ENCODE assay signal across 22 cellular contexts in genomic region chr10:110423650-110424049, GRCh38.
DNase-seq lines count a peak whose midpoint lies in the region; ATAC-seq, FAIRE-seq and TF ChIP-seq lines count a peak whose summit lies in the region.
"Had no signal": no experiment of that assay in that cellular context is flagged by ENCODE, and none has a peak within 500 bp of the region (broad histone marks: within the 10 kb centered on the region; RNA-seq: fewer than 3 reads in every experiment).

No MANE protein-coding gene starts in this region.

- FAIRE-seq in GM19239 (lab: Jason Lieb, UNC): no peak
- FAIRE-seq: small intestine had no signal

- TF ChIP-seq CTCF in GM12865 (IDR thresholded peaks at IDR 0.05; ENCODE audit: insufficient read depth, low read depth, low read length, missing control alignments): no peak
- TF ChIP-seq CTCF in MM.1S (IDR thresholded peaks at IDR 0.05; ENCODE audit: low read length): no peak
- no peak for TF ChIP-seq CTCF in lower lobe of right lung (IDR thresholded peaks at IDR 0.05)

- peak overlapping the region; percentile 21; the same call in 1 of the 2 replicates for H2AFZ ChIP-seq in MM.1S (ENCODE audit: low read length)
- H2AFZ ChIP-seq: hepatocyte had no signal

- peaks cover 68% of the 10 kb centered on the region for H3K4me1 Mint-ChIP-seq in activated T-helper 2 cell treated with anti-CD3 and anti-CD28 coated beads, Interferon-gamma antibody, Interleukin-2, Interleukin-4, amounts not matched to agents 10 μg/mL and 5 μg/mL and 100 μg/mL, durations not matched to agents 14 hours and 24 hours and 36 hours (ENCODE audit: low read depth)

- peak overlapping the region; percentile 38 for H3K27ac Mint-ChIP-seq in activated T-helper 2 cell treated with anti-CD3 and anti-CD28 coated beads, Interferon-gamma antibody, Interleukin-2, Interleukin-4, amounts not matched to agents 10 μg/mL and 5 μg/mL and 100 μg/mL, durations not matched to agents 14 hours and 24 hours and 36 hours
- H3K27ac Mint-ChIP-seq: activated B cell treated with CpG ODN at 0.5 μM for 24 hours; activated naive CD8-positive, alpha-beta T cell treated with anti-CD3 and anti-CD28 coated beads, Interleukin-2, amount 10 ng/mL, durations not matched to agents 7 days and 5 days; naive thymus-derived CD4-positive, alpha-beta T cell; T-helper 17 cell had no signal

- H3K27me3 ChIP-seq in MM.1S (replicated peaks; ENCODE audit: insufficient read depth, low read length) (no peaks in the 10 kb centered on the region), lower lobe of right lung (ENCODE audit: low read depth) (no peaks in the 10 kb centered on the region)
- H3K27me3 ChIP-seq: hepatocyte had no signal

- H3K4me3 Mint-ChIP-seq in activated T-helper 2 cell treated with anti-CD3 and anti-CD28 coated beads, Interferon-gamma antibody, Interleukin-2, Interleukin-4, amounts not matched to agents 10 μg/mL and 5 μg/mL and 100 μg/mL, durations not matched to agents 14 hours and 24 hours and 36 hours (ENCODE audit: low read depth): no peak overlapping the region
- H3K4me3 Mint-ChIP-seq: activated B cell treated with CpG ODN at 0.5 μM for 24 hours; activated naive CD8-positive, alpha-beta T cell treated with anti-CD3 and anti-CD28 coated beads, Interleukin-2, amount 10 ng/mL, durations not matched to agents 7 days and 5 days; activated T-helper 1 cell treated with anti-CD3 and anti-CD28 coated beads, Interleukin-12 subunit alpha, Interleukin-12 subunit beta, Interleukin-2, Interleukin-4 antibody, amounts not matched to agents 30 ng/mL and 10 ng/mL and 1 ng/mL, durations not matched to agents 14 hours and 24 hours and 36 hours; naive thymus-derived CD4-positive, alpha-beta T cell; T-helper 17 cell had no signal

- H3K4me3 ChIP-seq in GM12865 (ENCODE audit: low read depth, low read length) (no peak overlapping the region), MM.1S (ENCODE audit: low read length) (peak overlapping the region; percentile 19; the same call in 1 of the 2 replicates), lower lobe of right lung (no peak overlapping the region)
- H3K4me3 ChIP-seq: hepatocyte had no signal

- no peaks in the 10 kb centered on the region for H3K36me3 Mint-ChIP-seq in activated T-helper 2 cell treated with anti-CD3 and anti-CD28 coated beads, Interferon-gamma antibody, Interleukin-2, Interleukin-4, amounts not matched to agents 10 μg/mL and 5 μg/mL and 100 μg/mL, durations not matched to agents 14 hours and 24 hours and 36 hours (ENCODE audit: low read depth)
- H3K36me3 Mint-ChIP-seq: activated naive CD8-positive, alpha-beta T cell treated with anti-CD3 and anti-CD28 coated beads, Interleukin-2, amount 10 ng/mL, durations not matched to agents 7 days and 5 days had no signal

- no peaks in the 10 kb centered on the region for H3K36me3 ChIP-seq in MM.1S (replicated peaks; ENCODE audit: insufficient read depth, low read length)
- no peaks in the 10 kb centered on the region for H3K36me3 ChIP-seq in lower lobe of right lung

- no peaks in the 10 kb centered on the region for H3K27me3 Mint-ChIP-seq in activated T-helper 2 cell treated with anti-CD3 and anti-CD28 coated beads, Interferon-gamma antibody, Interleukin-2, Interleukin-4, amounts not matched to agents 10 μg/mL and 5 μg/mL and 100 μg/mL, durations not matched to agents 14 hours and 24 hours and 36 hours (ENCODE audit: low read depth)
- H3K27me3 Mint-ChIP-seq: T-helper 17 cell had no signal

- 0 out of 2 replicates have a peak, but pooled peaks cover 3% of the 10 kb centered on the region for H3K79me2 ChIP-seq in MM.1S (ENCODE audit: low read length)
- H3K79me2 ChIP-seq: hepatocyte had no signal

- intact Hi-C loops in activated T-helper 2 cell treated with anti-CD3 and anti-CD28 coated beads, Interferon-gamma antibody, Interleukin-2, Interleukin-4, amounts not matched to agents 10 μg/mL and 5 μg/mL and 100 μg/mL, durations not matched to agents 14 hours and 24 hours and 36 hours (cut with micrococcal nuclease): loop anchor here (10.0 kb wide), 1 partner anchor 199 kb away; no protein-coding TSS in a partner anchor
- intact Hi-C loops in lower lobe of right lung (cut with DNase I): no loop called here

- H3K9me2 ChIP-seq in MM.1S (replicated peaks; ENCODE audit: insufficient read depth, low read length): no peaks in the 10 kb centered on the region

- H3K27ac ChIP-seq in MM.1S (ENCODE audit: low read length) (peak overlapping the region; percentile 86), lower lobe of right lung (no peak overlapping the region)
- H3K27ac ChIP-seq: hepatocyte, HL-60 had no signal

- DNase-seq in GM12865 (ENCODE audit: low read depth) (peak; percentile 58), MM.1S (peak; percentile 58), lower lobe of right lung (peak; percentile 57), cortex of kidney (lab: John Stamatoyannopoulos, UW) (no peak), GM19239 (ENCODE audit: insufficient read length, low spot score) (no peak)
- no peak for DNase-seq in activated T-helper 2 cell treated with anti-CD3 and anti-CD28 coated beads, Interferon-gamma antibody, Interleukin-2, Interleukin-4, amounts not matched to agents 10 μg/mL and 5 μg/mL and 100 μg/mL, durations not matched to agents 14 hours and 24 hours and 36 hours (ENCODE audit: low spot score)
- DNase-seq: activated B cell treated with CpG ODN at 0.5 μM for 24 hours; activated naive CD8-positive, alpha-beta T cell treated with anti-CD3 and anti-CD28 coated beads, Interleukin-2, amount 10 ng/mL, durations not matched to agents 7 days and 5 days; HCEC 1CT; mammary epithelial cell; naive thymus-derived CD4-positive, alpha-beta T cell; NCI-H1092; NCI-H2029 treated with DMSO at 0.1 percent for 48 hours; SIG-M5; small intestine; stimulated activated CD4-positive, alpha-beta T cell treated with anti-CD3 and anti-CD28 coated beads, Interleukin-2, amount 100 ng/mL, for 48 hours; T-helper 17 cell had no signal

- peaks cover 44% of the 10 kb centered on the region for H3F3A ChIP-seq in MM.1S (ENCODE audit: insufficient read depth, low read length)

- H3K4me1 ChIP-seq in MM.1S (ENCODE audit: low read length): peaks cover 73% of the 10 kb centered on the region
- H3K4me1 ChIP-seq in lower lobe of right lung: peaks cover 41% of the 10 kb centered on the region

- H3K4me2 ChIP-seq in MM.1S (ENCODE audit: low read depth, low read length): peak overlapping the region; percentile 48
- H3K4me2 ChIP-seq: hepatocyte had no signal

- H3K9me3 Mint-ChIP-seq in activated T-helper 2 cell treated with anti-CD3 and anti-CD28 coated beads, Interferon-gamma antibody, Interleukin-2, Interleukin-4, amounts not matched to agents 10 μg/mL and 5 μg/mL and 100 μg/mL, durations not matched to agents 14 hours and 24 hours and 36 hours: no peaks in the 10 kb centered on the region
- H3K9me3 Mint-ChIP-seq: activated B cell treated with CpG ODN at 0.5 μM for 24 hours; activated naive CD8-positive, alpha-beta T cell treated with anti-CD3 and anti-CD28 coated beads, Interleukin-2, amount 10 ng/mL, durations not matched to agents 7 days and 5 days; activated T-helper 1 cell treated with anti-CD3 and anti-CD28 coated beads, Interleukin-12 subunit alpha, Interleukin-12 subunit beta, Interleukin-2, Interleukin-4 antibody, amounts not matched to agents 30 ng/mL and 10 ng/mL and 1 ng/mL, durations not matched to agents 14 hours and 24 hours and 36 hours; naive thymus-derived CD4-positive, alpha-beta T cell had no signal

- peak; percentile 32 to 34 for ATAC-seq in lower lobe of right lung
- no peak for ATAC-seq in GM21528 (IDR thresholded peaks at IDR 0.05; ENCODE audit: low FRiP score, unreplicated experiment)
- ATAC-seq in HG03469 (IDR thresholded peaks at IDR 0.05; ENCODE audit: unreplicated experiment): no peak
- ATAC-seq: naive thymus-derived CD4-positive, alpha-beta T cell; T-helper 17 cell had no signal

- no peaks in the 10 kb centered on the region for H4K20me1 ChIP-seq in MM.1S (ENCODE audit: insufficient read depth, low read length)

- peak overlapping the region; percentile 54 for H3K9ac ChIP-seq in MM.1S (ENCODE audit: low read length)

- H3K9me3 ChIP-seq in MM.1S (replicated peaks; ENCODE audit: insufficient read depth, low read length) (no peaks in the 10 kb centered on the region), lower lobe of right lung (no peaks in the 10 kb centered on the region)

Comparison
In these comparisons a context has a peak if more than half of its experiments do, and no peak if none do; other contexts are left out.
1. DNase-seq: peak in GM12865 (single experiment), MM.1S (single experiment) and lower lobe of right lung (single experiment); none in activated T-helper 2 cell treated with anti-CD3 and anti-CD28 coated beads, Interferon-gamma antibody, Interleukin-2, Interleukin-4, amounts not matched to agents 10 μg/mL and 5 μg/mL and 100 μg/mL, durations not matched to agents 14 hours and 24 hours and 36 hours (single experiment), cortex of kidney (single experiment) and GM19239 (single experiment).
2. ATAC-seq: peak in lower lobe of right lung (2 of 2); none in GM21528 (single experiment) and HG03469 (single experiment).